In the genomic region with DNA sequence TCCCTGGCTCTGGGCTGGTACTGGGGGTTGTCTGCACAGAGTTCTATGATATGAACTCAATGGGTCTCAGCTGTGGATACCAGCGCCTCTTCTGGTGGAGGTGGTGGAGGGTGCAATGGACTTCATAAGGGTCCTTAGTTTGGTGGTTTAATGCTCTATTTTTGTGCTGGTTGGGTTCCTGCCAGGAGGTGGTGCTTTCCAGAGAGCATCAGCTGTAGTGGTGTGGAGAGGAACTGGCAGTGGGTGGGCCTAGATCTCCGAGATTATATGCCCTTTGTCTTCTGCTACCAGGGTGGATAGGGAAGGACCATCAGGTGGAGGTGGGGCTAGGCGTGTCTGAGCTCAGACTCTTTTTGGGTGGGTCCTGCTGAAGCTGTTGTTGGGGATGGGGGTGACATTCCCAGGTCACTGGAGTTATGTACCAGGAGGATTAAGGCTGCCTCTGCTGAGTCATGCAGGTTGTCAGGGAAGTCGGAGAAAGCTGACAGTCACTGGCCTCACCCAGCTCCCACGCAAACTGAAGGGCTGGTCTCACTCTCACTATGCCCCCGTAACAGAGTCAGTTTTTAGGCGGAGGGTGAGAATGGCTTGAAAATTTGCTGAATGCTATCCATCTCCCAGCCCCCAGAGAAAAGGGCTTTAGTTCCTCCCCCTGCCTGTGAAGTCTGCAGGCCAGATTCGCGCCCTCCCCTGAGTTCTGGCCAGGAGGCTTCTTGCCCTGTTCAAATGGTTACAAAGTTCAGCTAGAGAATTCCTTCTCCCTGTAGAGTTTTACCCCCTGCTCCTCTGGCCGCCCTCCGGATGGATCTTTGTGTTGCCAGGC, we compare ENCODE assay signal across 14 cellular contexts.
DNase-seq lines count a peak whose midpoint lies in the region; ATAC-seq, FAIRE-seq and TF ChIP-seq lines count a peak whose summit lies in the region.
"Had no signal": no experiment of that assay in that cellular context is flagged by ENCODE, and none has a peak within 500 bp of the region (broad histone marks: within the 10 kb centered on the region; RNA-seq: fewer than 3 reads in every experiment).

No MANE protein-coding gene starts in this region.

- no peaks in the 10 kb centered on the region for H3K9me3 ChIP-seq in hepatocyte (ENCODE audit: low read depth)
- no peaks in the 10 kb centered on the region for H3K9me3 ChIP-seq in gastrocnemius medialis
- no peaks in the 10 kb centered on the region for H3K9me3 ChIP-seq in thyroid gland
- H3K9me3 ChIP-seq: ovary had no signal

- TF ChIP-seq CTCF in bronchial epithelial cell (IDR thresholded peaks at IDR 0.05; ENCODE audit: insufficient read depth, low read length, severe bottlenecking) (no peak), hepatocyte (IDR thresholded peaks at IDR 0.05; ENCODE audit: poor library complexity) (no peak), gastrocnemius medialis (IDR thresholded peaks at IDR 0.05 in 4 of 5, conservative IDR thresholded peaks at IDR 0.05 in 1 of 5) (no peak), thyroid gland (IDR thresholded peaks at IDR 0.05) (no peak)

- H2AFZ ChIP-seq in hepatocyte: peak overlapping the region; percentile 26

- no peaks in the 10 kb centered on the region for H3K36me3 ChIP-seq in bronchial epithelial cell (ENCODE audit: control insufficient read depth, insufficient read depth, low read length)
- no peaks in the 10 kb centered on the region for H3K36me3 ChIP-seq in hepatocyte (replicated peaks; ENCODE audit: insufficient read depth, low read depth)
- no peaks in the 10 kb centered on the region for H3K36me3 ChIP-seq in gastrocnemius medialis
- H3K36me3 ChIP-seq in thyroid gland: no peaks in the 10 kb centered on the region
- H3K36me3 ChIP-seq: ovary had no signal

- H3K27me3 ChIP-seq in bronchial epithelial cell (ENCODE audit: control insufficient read depth, insufficient read depth, low read length): no peaks in the 10 kb centered on the region
- no peaks in the 10 kb centered on the region for H3K27me3 ChIP-seq in hepatocyte
- no peaks in the 10 kb centered on the region for H3K27me3 ChIP-seq in gastrocnemius medialis
- no peaks in the 10 kb centered on the region for H3K27me3 ChIP-seq in thyroid gland
- H3K27me3 ChIP-seq: ovary had no signal

- FAIRE-seq in bronchial epithelial cell (lab: Jason Lieb, UNC): no peak

- TF ChIP-seq POLR2A in gastrocnemius medialis (IDR thresholded peaks at IDR 0.05) (no peak), thyroid gland (IDR thresholded peaks at IDR 0.05) (no peak)

- 51% methylated on average over 11 of the region's 11 CpGs for WGBS in hepatocyte (ENCODE audit: low lambda C conversion rate, missing lambda C conversion rate)
- 75 to 79% methylated on average over 11 of the region's 11 CpGs for WGBS in thyroid gland, 2 donors

- ATAC-seq in gastrocnemius medialis: peak in 1 of 2 donors; percentile 30

- no peaks in the 10 kb centered on the region for H3K9me2 ChIP-seq in hepatocyte (replicated peaks; ENCODE audit: insufficient read depth)

- intact Hi-C loops in gastrocnemius medialis (cut with DNase I; ENCODE audit: low total_unique reads): no loop called here
- intact Hi-C loops in thyroid gland (cut with DNase I): no loop called here

- H3K4me3 ChIP-seq in bronchial epithelial cell (ENCODE audit: low read depth, low read length): no peak overlapping the region
- H3K4me3 ChIP-seq in hepatocyte: peak overlapping the region; percentile 28
- peak overlapping the region in 1 of 4 donors; percentile 28 for H3K4me3 ChIP-seq in gastrocnemius medialis
- H3K4me3 ChIP-seq in thyroid gland (replicated peaks in 1 of 3): no peak overlapping the region
- H3K4me3 ChIP-seq: ovary had no signal

- H4K20me1 ChIP-seq in hepatocyte (ENCODE audit: insufficient read depth, poor library complexity, severe bottlenecking): no peaks in the 10 kb centered on the region

- DNase-seq in HT1080 (ENCODE audit: low read depth) (peak; percentile 11), bronchial epithelial cell (ENCODE audit: low read depth) (peak; percentile 4), hepatocyte (ENCODE audit: low spot score) (peak; percentile 52), gastrocnemius medialis (no peak), activated T-cell treated with anti-CD3 and anti-CD28 coated beads for 4 hours (no peak), thyroid gland (no peak)
- no peak for DNase-seq in activated naive CD4-positive, alpha-beta T cell treated with Interleukin-2 at 50 U/mL for 16 hours
- DNase-seq in activated CD4-positive, alpha-beta T cell treated with anti-CD3 and anti-CD28 coated beads for 48 hours: no peak
- DNase-seq: activated CD4-positive, CD25-positive, alpha-beta regulatory T cell treated with anti-CD3 and anti-CD28 coated beads, Interleukin-2, amount 50 U/mL, for 72 hours; activated naive CD8-positive, alpha-beta T cell treated with anti-CD3 and anti-CD28 coated beads, Interleukin-2, amount 10 ng/mL, durations not matched to agents 7 days and 5 days; DMS153; MM.1S; NCI-H2171 treated with DMSO at 0.1 percent for 48 hours; ovary had no signal

- H3K27ac ChIP-seq in hepatocyte (peak overlapping the region; percentile 92), gastrocnemius medialis (peak overlapping the region; percentile 6 to 55 (median 39)), thyroid gland (no peak overlapping the region)
- H3K27ac ChIP-seq: ovary had no signal

- H3K4me1 ChIP-seq in hepatocyte (ENCODE audit: insufficient read depth): peaks cover 7% of the 10 kb centered on the region
- H3K4me1 ChIP-seq in gastrocnemius medialis: no peaks in the 10 kb centered on the region
- H3K4me1 ChIP-seq in thyroid gland: no peaks in the 10 kb centered on the region

- peaks cover 17% of the 10 kb centered on the region for H3K79me2 ChIP-seq in hepatocyte

- H3K4me2 ChIP-seq in hepatocyte: peak overlapping the region; percentile 62

- in situ Hi-C loops in gastrocnemius medialis (cut with MboI; ENCODE audit: low sequenced_read_pairs in 4 of 4): no loop called here

Comparison
In these comparisons a context has a peak if more than half of its experiments do, and no peak if none do; other contexts are left out.
1. DNase-seq: peak in HT1080 (single experiment), bronchial epithelial cell (single experiment) and hepatocyte (single experiment); none in gastrocnemius medialis (0 of 2), activated T-cell treated with anti-CD3 and anti-CD28 coated beads for 4 hours (single experiment), activated naive CD4-positive, alpha-beta T cell treated with Interleukin-2 at 50 U/mL for 16 hours (single experiment), activated CD4-positive, alpha-beta T cell treated with anti-CD3 and anti-CD28 coated beads for 48 hours (single experiment) and thyroid gland (0 of 2).
2. H3K27ac ChIP-seq: peak in hepatocyte (single experiment) and gastrocnemius medialis (4 of 4); none in thyroid gland (0 of 3).